24 cellular contexts compared by ENCODE assay signal in the genomic region with DNA sequence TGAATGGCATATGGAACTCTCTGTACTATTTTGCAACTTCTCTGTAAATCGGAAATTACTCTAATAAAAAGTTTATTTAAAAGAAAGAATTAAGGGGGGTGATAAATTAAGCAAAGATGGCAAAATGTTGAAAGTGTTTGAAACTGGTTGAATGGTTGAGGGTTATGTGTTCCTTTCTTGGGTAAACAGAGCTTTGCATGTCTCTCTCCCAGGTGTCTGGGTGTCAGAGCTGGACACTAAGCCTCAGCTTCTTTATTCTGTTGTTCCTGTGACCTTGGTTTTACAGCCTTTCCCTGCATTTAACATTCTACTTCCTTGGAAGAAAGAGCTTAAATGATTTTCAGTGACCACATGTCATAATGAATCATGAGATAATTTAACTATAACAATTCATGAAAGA. TPM values are rescaled to one million over a fixed set of nuclear protein-coding genes. Genes with fewer than 3 reads are reported as not detected.
"Had no signal": no experiment of that assay in that cellular context is flagged by ENCODE, and none has a peak within 500 bp of the region (broad histone marks: within the 10 kb centered on the region; RNA-seq: fewer than 3 reads in every experiment).

No MANE protein-coding gene starts in this region.

- H3K27me3 Mint-ChIP-seq: dendritic cell treated with granulocyte-macrophage colony-stimulating factor and Interleukin-4, amounts not matched to agents 40 ng/mL and 50 ng/mL, for 4 days; stimulated activated naive B cell treated with anti-CD40 and anti-IgM and Interleukin-4, amounts not matched to agents 10 μg/mL and 1 μg/mL and 100 μg/mL, for 72 hours had no signal

- H3K36me3 ChIP-seq: adrenal gland, esophagus muscularis mucosa, gastroesophageal sphincter, heart left ventricle, left ventricle myocardium inferior, SJSA1, tibial artery, WERI-Rb-1 had no signal

- H3K9me3 Mint-ChIP-seq: dendritic cell treated with granulocyte-macrophage colony-stimulating factor and Interleukin-4, amounts not matched to agents 40 ng/mL and 50 ng/mL, for 4 days; immature natural killer cell; stimulated activated naive B cell treated with anti-CD40 and anti-IgM and Interleukin-4, amounts not matched to agents 10 μg/mL and 1 μg/mL and 100 μg/mL, for 72 hours had no signal

- H3K9me3 ChIP-seq: adrenal gland, esophagus muscularis mucosa, gastroesophageal sphincter, heart left ventricle, left ventricle myocardium inferior, SJSA1, spleen, tibial artery had no signal

- FAIRE-seq: bronchial epithelial cell, urothelium cell line had no signal

- H3K4me1 ChIP-seq: adrenal gland, esophagus muscularis mucosa, gastroesophageal sphincter, left ventricle myocardium inferior, SJSA1, spleen, tibial artery had no signal

- H3K4me3 ChIP-seq: adrenal gland, esophagus muscularis mucosa, gastroesophageal sphincter, heart left ventricle, left ventricle myocardium inferior, SJSA1, spleen, tibial artery had no signal

- H3K27me3 ChIP-seq: adrenal gland, esophagus muscularis mucosa, gastroesophageal sphincter, heart left ventricle, spleen, tibial artery had no signal

- H3K27ac Mint-ChIP-seq: dendritic cell treated with granulocyte-macrophage colony-stimulating factor and Interleukin-4, amounts not matched to agents 40 ng/mL and 50 ng/mL, for 4 days; immature natural killer cell; stimulated activated naive B cell treated with anti-CD40 and anti-IgM and Interleukin-4, amounts not matched to agents 10 μg/mL and 1 μg/mL and 100 μg/mL, for 72 hours had no signal

- H3K4me3 Mint-ChIP-seq: dendritic cell treated with granulocyte-macrophage colony-stimulating factor and Interleukin-4, amounts not matched to agents 40 ng/mL and 50 ng/mL, for 4 days; immature natural killer cell; stimulated activated naive B cell treated with anti-CD40 and anti-IgM and Interleukin-4, amounts not matched to agents 10 μg/mL and 1 μg/mL and 100 μg/mL, for 72 hours had no signal

- DNase-seq: activated T-cell treated with anti-CD3 and anti-CD28 coated beads, Interleukin-2, amount 50 U/mL, for 48 hours; adrenal gland; cerebellar nuclear complex; effector CD8-positive, alpha-beta T cell; heart left ventricle; immature natural killer cell; left ventricle myocardium inferior; mammary epithelial cell; midbrain; occipital lobe; posterior cingulate gyrus; spleen; stimulated activated CD4-positive, alpha-beta T cell treated with anti-CD3 and anti-CD28 coated beads, Interleukin-4, amount 100 ng/mL, for 4 hours; stimulated activated naive B cell treated with anti-CD40 and anti-IgM and Interleukin-4, amounts not matched to agents 10 μg/mL and 1 μg/mL and 100 μg/mL, for 72 hours; tibial artery; WERI-Rb-1 had no signal

- ATAC-seq: gastroesophageal sphincter; heart left ventricle; stimulated activated naive B cell treated with anti-CD40 and anti-IgM and Interleukin-4, amounts not matched to agents 10 μg/mL and 1 μg/mL and 100 μg/mL, for 72 hours had no signal

- H3K27ac ChIP-seq: adrenal gland, esophagus muscularis mucosa, gastroesophageal sphincter, heart left ventricle, left ventricle myocardium inferior, SJSA1, spleen, tibial artery, WERI-Rb-1 had no signal

RNA-seq across cellular contexts. Expression of gene GPR171, which starts 7.2 kb away (rescaled TPM):
- total RNA-seq: bronchial epithelial cell, left ventricle myocardium inferior, mammary epithelial cell, occipital lobe, renal cortical epithelial cell, SJSA1 had no signal
- polyA plus RNA-seq: mammary epithelial cell, neural cell had no signal
